Comparison of ENCODE assay signal across 1 cellular context in genomic region chr18:48896875-48897511, GRCh38.
TF ChIP-seq lines count a peak whose summit lies in the region.

No MANE protein-coding gene starts in this region.

TF ChIP-seq in K562, 482 proteins besides CTCF, POLR2A, EP300 and RAD21 (continued from another document and continues in another):
- TF ChIP-seq POLR2B (IDR thresholded peaks at IDR 0.05; ENCODE audit: low read depth, partially characterized antibody) = no peak
- TF ChIP-seq ZNF780A (CRISPR knock-in tag; IDR thresholded peaks at IDR 0.05) = no peak
- TF ChIP-seq, protein P1, sequence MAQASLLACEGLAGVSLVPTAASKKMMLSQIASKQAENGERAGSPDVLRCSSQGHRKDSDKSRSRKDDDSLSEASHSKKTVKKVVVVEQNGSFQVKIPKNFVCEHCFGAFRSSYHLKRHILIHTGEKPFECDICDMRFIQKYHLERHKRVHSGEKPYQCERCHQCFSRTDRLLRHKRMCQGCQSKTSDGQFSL (CRISPR knock-in tag; IDR thresholded peaks at IDR 0.05) = no peak
- TF ChIP-seq, protein P1 (tag; IDR thresholded peaks at IDR 0.05) = no peak
- TF ChIP-seq RBM34 (IDR thresholded peaks at IDR 0.05; ENCODE audit: borderline replicate concordance, insufficient read depth, low read length) = no peak
- TF ChIP-seq ETS2 (tag; IDR thresholded peaks at IDR 0.05; ENCODE audit: borderline replicate concordance, poor library complexity, severe bottlenecking) = no peak
- TF ChIP-seq ZNF347 (CRISPR knock-in tag; IDR thresholded peaks at IDR 0.05; ENCODE audit: low read depth) = no peak
- no peak; the same call in 1 of the 2 replicates for TF ChIP-seq KLF6 (CRISPR knock-in tag; IDR thresholded peaks at IDR 0.05; ENCODE audit: borderline replicate concordance)
- TF ChIP-seq ZNF655 (CRISPR knock-in tag; IDR thresholded peaks at IDR 0.05) = no peak
- TF ChIP-seq TCF3 (CRISPR knock-in tag; IDR thresholded peaks at IDR 0.05) = peak; percentile 39; the same call in 1 of the 2 replicates
- TF ChIP-seq NCOR1 (IDR thresholded peaks at IDR 0.05) = peak; percentile 52
- no peak for TF ChIP-seq CREBBP (IDR thresholded peaks at IDR 0.05; ENCODE audit: low read depth, low read length)
- TF ChIP-seq SMARCA4 (IDR thresholded peaks at IDR 0.05) = no peak
- no peak for TF ChIP-seq KDM1A (IDR thresholded peaks at IDR 0.05)
- no peak for TF ChIP-seq SAP30 (IDR thresholded peaks at IDR 0.05; ENCODE audit: borderline replicate concordance, insufficient read depth, low read depth, low read length, poor library complexity, severe bottlenecking)
- no peak for TF ChIP-seq COPS2 (conservative IDR thresholded peaks at IDR 0.05)
- no peak for TF ChIP-seq ZSCAN32 (CRISPR knock-in tag; IDR thresholded peaks at IDR 0.05)
- TF ChIP-seq HMG20B (CRISPR knock-in tag; IDR thresholded peaks at IDR 0.05) = no peak
- peak; percentile 59; the same call in 1 of the 2 replicates for TF ChIP-seq ZBTB7A (IDR thresholded peaks at IDR 0.05; ENCODE audit: borderline replicate concordance, control insufficient read depth, low read depth, low read length)
- TF ChIP-seq ERF (CRISPR knock-in tag; IDR thresholded peaks at IDR 0.05) = 0 out of 2 replicates have a peak, but pooled peaks have one; percentile 61
- no peak for TF ChIP-seq CEBPG (CRISPR knock-in tag; IDR thresholded peaks at IDR 0.05)
- 0 out of 4 replicates have a peak, but pooled peaks have one; percentile 16 to 18 for TF ChIP-seq CEBPG (tag; conservative IDR thresholded peaks at IDR 0.05 in 1 of 2, IDR thresholded peaks at IDR 0.05 in 1 of 2)
- TF ChIP-seq DMBX1 (CRISPR knock-in tag; IDR thresholded peaks at IDR 0.05; ENCODE audit: borderline replicate concordance) = 0 out of 2 replicates have a peak, but pooled peaks have one; percentile 41
- TF ChIP-seq ARNT (IDR thresholded peaks at IDR 0.05) = no peak
- no peak for TF ChIP-seq KLF1 (tag; IDR thresholded peaks at IDR 0.05)
- peak; percentile 27; the same call in 1 of the 2 replicates for TF ChIP-seq ESRRA (IDR thresholded peaks at IDR 0.05; ENCODE audit: borderline replicate concordance, low read depth)
- no peak for TF ChIP-seq ZNF384 (IDR thresholded peaks at IDR 0.05; ENCODE audit: low read depth, low read length)
- TF ChIP-seq, protein P2, sequence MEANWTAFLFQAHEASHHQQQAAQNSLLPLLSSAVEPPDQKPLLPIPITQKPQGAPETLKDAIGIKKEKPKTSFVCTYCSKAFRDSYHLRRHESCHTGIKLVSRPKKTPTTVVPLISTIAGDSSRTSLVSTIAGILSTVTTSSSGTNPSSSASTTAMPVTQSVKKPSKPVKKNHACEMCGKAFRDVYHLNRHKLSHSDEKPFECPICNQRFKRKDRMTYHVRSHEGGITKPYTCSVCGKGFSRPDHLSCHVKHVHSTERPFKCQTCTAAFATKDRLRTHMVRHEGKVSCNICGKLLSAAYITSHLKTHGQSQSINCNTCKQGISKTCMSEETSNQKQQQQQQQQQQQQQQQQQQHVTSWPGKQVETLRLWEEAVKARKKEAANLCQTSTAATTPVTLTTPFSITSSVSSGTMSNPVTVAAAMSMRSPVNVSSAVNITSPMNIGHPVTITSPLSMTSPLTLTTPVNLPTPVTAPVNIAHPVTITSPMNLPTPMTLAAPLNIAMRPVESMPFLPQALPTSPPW (CRISPR knock-in tag; IDR thresholded peaks at IDR 0.05) = peak; percentile 74
- TF ChIP-seq SRF (CRISPR knock-in tag; IDR thresholded peaks at IDR 0.05) = no peak
- TF ChIP-seq, protein P3, sequence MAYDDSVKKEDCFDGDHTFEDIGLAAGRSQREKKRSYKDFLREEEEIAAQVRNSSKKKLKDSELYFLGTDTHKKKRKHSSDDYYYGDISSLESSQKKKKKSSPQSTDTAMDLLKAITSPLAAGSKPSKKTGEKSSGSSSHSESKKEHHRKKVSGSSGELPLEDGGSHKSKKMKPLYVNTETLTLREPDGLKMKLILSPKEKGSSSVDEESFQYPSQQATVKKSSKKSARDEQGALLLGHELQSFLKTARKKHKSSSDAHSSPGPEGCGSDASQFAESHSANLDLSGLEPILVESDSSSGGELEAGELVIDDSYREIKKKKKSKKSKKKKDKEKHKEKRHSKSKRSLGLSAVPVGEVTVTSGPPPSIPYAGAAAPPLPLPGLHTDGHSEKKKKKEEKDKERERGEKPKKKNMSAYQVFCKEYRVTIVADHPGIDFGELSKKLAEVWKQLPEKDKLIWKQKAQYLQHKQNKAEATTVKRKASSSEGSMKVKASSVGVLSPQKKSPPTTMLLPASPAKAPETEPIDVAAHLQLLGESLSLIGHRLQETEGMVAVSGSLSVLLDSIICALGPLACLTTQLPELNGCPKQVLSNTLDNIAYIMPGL (CRISPR knock-in tag; IDR thresholded peaks at IDR 0.05) = no peak
- no peak for TF ChIP-seq NR2F6 (CRISPR knock-in tag; IDR thresholded peaks at IDR 0.05)
- TF ChIP-seq CTBP1 (IDR thresholded peaks at IDR 0.05; ENCODE audit: borderline replicate concordance) = peak; percentile 87
- TF ChIP-seq KAT7 (CRISPR knock-in tag; IDR thresholded peaks at IDR 0.05; ENCODE audit: borderline replicate concordance) = no peak
- TF ChIP-seq, protein P4, sequence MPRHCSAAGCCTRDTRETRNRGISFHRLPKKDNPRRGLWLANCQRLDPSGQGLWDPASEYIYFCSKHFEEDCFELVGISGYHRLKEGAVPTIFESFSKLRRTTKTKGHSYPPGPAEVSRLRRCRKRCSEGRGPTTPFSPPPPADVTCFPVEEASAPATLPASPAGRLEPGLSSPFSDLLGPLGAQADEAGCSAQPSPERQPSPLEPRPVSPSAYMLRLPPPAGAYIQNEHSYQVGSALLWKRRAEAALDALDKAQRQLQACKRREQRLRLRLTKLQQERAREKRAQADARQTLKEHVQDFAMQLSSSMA (CRISPR knock-in tag; IDR thresholded peaks at IDR 0.05) = no peak
- no peak for TF ChIP-seq TARDBP (IDR thresholded peaks at IDR 0.05)
- TF ChIP-seq BRD9 (IDR thresholded peaks at IDR 0.05; ENCODE audit: low read depth, partially characterized antibody) = no peak
- no peak for TF ChIP-seq SIRT6 (IDR thresholded peaks at IDR 0.05; ENCODE audit: low read depth, low read length)
- TF ChIP-seq, protein P5, sequence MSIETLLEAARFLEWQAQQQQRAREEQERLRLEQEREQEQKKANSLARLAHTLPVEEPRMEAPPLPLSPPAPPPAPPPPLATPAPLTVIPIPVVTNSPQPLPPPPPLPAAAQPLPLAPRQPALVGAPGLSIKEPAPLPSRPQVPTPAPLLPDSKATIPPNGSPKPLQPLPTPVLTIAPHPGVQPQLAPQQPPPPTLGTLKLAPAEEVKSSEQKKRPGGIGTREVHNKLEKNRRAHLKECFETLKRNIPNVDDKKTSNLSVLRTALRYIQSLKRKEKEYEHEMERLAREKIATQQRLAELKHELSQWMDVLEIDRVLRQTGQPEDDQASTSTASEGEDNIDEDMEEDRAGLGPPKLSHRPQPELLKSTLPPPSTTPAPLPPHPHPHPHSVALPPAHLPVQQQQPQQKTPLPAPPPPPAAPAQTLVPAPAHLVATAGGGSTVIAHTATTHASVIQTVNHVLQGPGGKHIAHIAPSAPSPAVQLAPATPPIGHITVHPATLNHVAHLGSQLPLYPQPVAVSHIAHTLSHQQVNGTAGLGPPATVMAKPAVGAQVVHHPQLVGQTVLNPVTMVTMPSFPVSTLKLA (conservative IDR thresholded peaks at IDR 0.05) = peak in 1 of 2 experiments; percentile 68; a peak in 2 of 4 replicates
- TF ChIP-seq MCM2 (IDR thresholded peaks at IDR 0.05; ENCODE audit: low read depth) = no peak
- no peak for TF ChIP-seq SIN3A (IDR thresholded peaks at IDR 0.05; ENCODE audit: borderline replicate concordance in 2 of 2, control insufficient read depth in 1 of 2, low read depth in 2 of 2, low read length in 2 of 2)
- TF ChIP-seq BRF1 (IDR thresholded peaks at IDR 0.05; ENCODE audit: borderline replicate concordance, extremely low read depth, insufficient read length) = no peak
- TF ChIP-seq LEF1 (IDR thresholded peaks at IDR 0.05) = 0 out of 2 replicates have a peak, but pooled peaks have one; percentile 30
- TF ChIP-seq GTF2A2 (tag; IDR thresholded peaks at IDR 0.05) = no peak
- TF ChIP-seq SOX6 (IDR thresholded peaks at IDR 0.05) = peak; percentile 50; the same call in 1 of the 2 replicates
- peak in 1 of 2 experiments; percentile 18; a peak in 1 of 4 replicates for TF ChIP-seq TBL1XR1 (IDR thresholded peaks at IDR 0.05; ENCODE audit: low read length in 2 of 2)
- no peak for TF ChIP-seq GTF2F1 (IDR thresholded peaks at IDR 0.05; ENCODE audit: low read depth, low read length)
- no peak for TF ChIP-seq PTTG1 (tag; IDR thresholded peaks at IDR 0.05; ENCODE audit: low read depth)
- TF ChIP-seq EGR1 (conservative IDR thresholded peaks at IDR 0.05) = peak; percentile 2; the same call in 1 of the 2 replicates
- peak; percentile 21; the same call in 1 of the 2 replicates for TF ChIP-seq CC2D1A (IDR thresholded peaks at IDR 0.05)
- TF ChIP-seq, protein P6, sequence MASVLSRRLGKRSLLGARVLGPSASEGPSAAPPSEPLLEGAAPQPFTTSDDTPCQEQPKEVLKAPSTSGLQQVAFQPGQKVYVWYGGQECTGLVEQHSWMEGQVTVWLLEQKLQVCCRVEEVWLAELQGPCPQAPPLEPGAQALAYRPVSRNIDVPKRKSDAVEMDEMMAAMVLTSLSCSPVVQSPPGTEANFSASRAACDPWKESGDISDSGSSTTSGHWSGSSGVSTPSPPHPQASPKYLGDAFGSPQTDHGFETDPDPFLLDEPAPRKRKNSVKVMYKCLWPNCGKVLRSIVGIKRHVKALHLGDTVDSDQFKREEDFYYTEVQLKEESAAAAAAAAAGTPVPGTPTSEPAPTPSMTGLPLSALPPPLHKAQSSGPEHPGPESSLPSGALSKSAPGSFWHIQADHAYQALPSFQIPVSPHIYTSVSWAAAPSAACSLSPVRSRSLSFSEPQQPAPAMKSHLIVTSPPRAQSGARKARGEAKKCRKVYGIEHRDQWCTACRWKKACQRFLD (CRISPR knock-in tag; IDR thresholded peaks at IDR 0.05) = 0 out of 2 replicates have a peak, but pooled peaks have one; percentile 26
- TF ChIP-seq SMARCB1 (IDR thresholded peaks at IDR 0.05; ENCODE audit: insufficient read length, low read depth) = no peak
- TF ChIP-seq SMAD4 (CRISPR knock-in tag; conservative IDR thresholded peaks at IDR 0.05) = peak; percentile 91
- no peak for TF ChIP-seq ZNF77 (CRISPR knock-in tag; IDR thresholded peaks at IDR 0.05)
- TF ChIP-seq, protein P7, sequence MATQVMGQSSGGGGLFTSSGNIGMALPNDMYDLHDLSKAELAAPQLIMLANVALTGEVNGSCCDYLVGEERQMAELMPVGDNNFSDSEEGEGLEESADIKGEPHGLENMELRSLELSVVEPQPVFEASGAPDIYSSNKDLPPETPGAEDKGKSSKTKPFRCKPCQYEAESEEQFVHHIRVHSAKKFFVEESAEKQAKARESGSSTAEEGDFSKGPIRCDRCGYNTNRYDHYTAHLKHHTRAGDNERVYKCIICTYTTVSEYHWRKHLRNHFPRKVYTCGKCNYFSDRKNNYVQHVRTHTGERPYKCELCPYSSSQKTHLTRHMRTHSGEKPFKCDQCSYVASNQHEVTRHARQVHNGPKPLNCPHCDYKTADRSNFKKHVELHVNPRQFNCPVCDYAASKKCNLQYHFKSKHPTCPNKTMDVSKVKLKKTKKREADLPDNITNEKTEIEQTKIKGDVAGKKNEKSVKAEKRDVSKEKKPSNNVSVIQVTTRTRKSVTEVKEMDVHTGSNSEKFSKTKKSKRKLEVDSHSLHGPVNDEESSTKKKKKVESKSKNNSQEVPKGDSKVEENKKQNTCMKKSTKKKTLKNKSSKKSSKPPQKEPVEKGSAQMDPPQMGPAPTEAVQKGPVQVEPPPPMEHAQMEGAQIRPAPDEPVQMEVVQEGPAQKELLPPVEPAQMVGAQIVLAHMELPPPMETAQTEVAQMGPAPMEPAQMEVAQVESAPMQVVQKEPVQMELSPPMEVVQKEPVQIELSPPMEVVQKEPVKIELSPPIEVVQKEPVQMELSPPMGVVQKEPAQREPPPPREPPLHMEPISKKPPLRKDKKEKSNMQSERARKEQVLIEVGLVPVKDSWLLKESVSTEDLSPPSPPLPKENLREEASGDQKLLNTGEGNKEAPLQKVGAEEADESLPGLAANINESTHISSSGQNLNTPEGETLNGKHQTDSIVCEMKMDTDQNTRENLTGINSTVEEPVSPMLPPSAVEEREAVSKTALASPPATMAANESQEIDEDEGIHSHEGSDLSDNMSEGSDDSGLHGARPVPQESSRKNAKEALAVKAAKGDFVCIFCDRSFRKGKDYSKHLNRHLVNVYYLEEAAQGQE (CRISPR knock-in tag; IDR thresholded peaks at IDR 0.05; ENCODE audit: low read depth) = no peak
- TF ChIP-seq ZNF445 (CRISPR knock-in tag; IDR thresholded peaks at IDR 0.05; ENCODE audit: low read depth) = no peak
- TF ChIP-seq FUS (optimal IDR thresholded peaks at IDR 0.05; ENCODE audit: low read depth, low read length) = no peak
- TF ChIP-seq HCFC1 (IDR thresholded peaks at IDR 0.05; ENCODE audit: low read depth, low read length) = peak; percentile 15; the same call in 1 of the 2 replicates
- no peak for TF ChIP-seq RFX1 (IDR thresholded peaks at IDR 0.05)
- no peak for TF ChIP-seq ZNF140 (CRISPR knock-in tag; IDR thresholded peaks at IDR 0.05)
- TF ChIP-seq NRF1 (conservative IDR thresholded peaks at IDR 0.05 in 1 of 2, IDR thresholded peaks at IDR 0.05 in 1 of 2) = peak; percentile 26 to 45; a peak in 2 of 4 replicates
- TF ChIP-seq MEF2D (tag; conservative IDR thresholded peaks at IDR 0.05; ENCODE audit: low read depth) = 0 out of 2 replicates have a peak, but pooled peaks have one; percentile 36
- no peak for TF ChIP-seq ZNF699 (CRISPR knock-in tag; IDR thresholded peaks at IDR 0.05; ENCODE audit: insufficient replicate concordance)
